Comparison of ENCODE assay signal across 10 cellular contexts in genomic region chr4:153651041-153651960, GRCh38. TPM values are rescaled to one million over a fixed set of nuclear protein-coding genes. Genes with fewer than 3 reads are reported as not detected.
DNase-seq lines count a peak whose midpoint lies in the region; ATAC-seq, FAIRE-seq and TF ChIP-seq lines count a peak whose summit lies in the region.
"Had no signal": no experiment of that assay in that cellular context is flagged by ENCODE, and none has a peak within 500 bp of the region (broad histone marks: within the 10 kb centered on the region; RNA-seq: fewer than 3 reads in every experiment).

No MANE protein-coding gene starts in this region.

- H3K27me3 Mint-ChIP-seq in T-helper 2 cell treated with Interferon-gamma antibody and Interleukin-4, amounts not matched to agents 5 μg/mL and 100 μg/mL, for 36 hours (ENCODE audit: low read depth) = peaks cover 10% of the 10 kb centered on the region
- H3K27me3 Mint-ChIP-seq in naive B cell = peaks cover 0 to 17% (median 6%) of the 10 kb centered on the region in 3 donors

- H3K36me3 ChIP-seq in GM12878 (ENCODE audit: control insufficient read depth in 2 of 2, insufficient read depth in 2 of 2, low read length in 1 of 2) = no peaks in the 10 kb centered on the region
- H3K36me3 ChIP-seq: tibial artery had no signal

- peaks cover 29% of the 10 kb centered on the region for H3K4me1 Mint-ChIP-seq in T-helper 2 cell treated with Interferon-gamma antibody and Interleukin-4, amounts not matched to agents 5 μg/mL and 100 μg/mL, for 36 hours (ENCODE audit: low read depth)
- peaks cover 10 to 23% (median 15%) of the 10 kb centered on the region in 3 donors for H3K4me1 Mint-ChIP-seq in naive B cell

- no peaks in the 10 kb centered on the region for H4K20me1 ChIP-seq in GM12878 (ENCODE audit: control insufficient read depth, insufficient read depth)

- TF ChIP-seq POLR2A in GM12878 (IDR thresholded peaks at IDR 0.05; ENCODE audit: low read depth, low read length) = no peak

- H3K9me3 Mint-ChIP-seq in T-helper 2 cell treated with Interferon-gamma antibody and Interleukin-4, amounts not matched to agents 5 μg/mL and 100 μg/mL, for 36 hours = no peaks in the 10 kb centered on the region
- H3K9me3 Mint-ChIP-seq in naive B cell = no peaks in the 10 kb centered on the region

- H3K79me2 ChIP-seq in GM12878 (ENCODE audit: control insufficient read depth, insufficient read depth, low read length) = no peaks in the 10 kb centered on the region

- no peaks in the 10 kb centered on the region for H3K36me3 Mint-ChIP-seq in T-helper 2 cell treated with Interferon-gamma antibody and Interleukin-4, amounts not matched to agents 5 μg/mL and 100 μg/mL, for 36 hours (ENCODE audit: low read depth)
- no peaks in the 10 kb centered on the region for H3K36me3 Mint-ChIP-seq in naive B cell

- no peaks in the 10 kb centered on the region; a peak in 1 of 4 replicates for H3K27me3 ChIP-seq in GM12878 (replicated peaks in 1 of 2; ENCODE audit: control insufficient read depth in 2 of 2, insufficient read depth in 2 of 2, low read length in 1 of 2)
- H3K27me3 ChIP-seq: tibial artery had no signal

- no peak for FAIRE-seq in GM12878 (lab: Jason Lieb, UNC)
- FAIRE-seq: colon had no signal

- no peak for TF ChIP-seq RAD21 in GM12878 (IDR thresholded peaks at IDR 0.05; ENCODE audit: insufficient read depth, low read depth, low read length)

- POLR2A ChIA-PET in GM12878 (lab: Charles Lee) = no interaction called here

- RAD21 ChIA-PET in GM12878 (lab: Charles Lee; ENCODE audit: unreplicated experiment) = interaction anchor here (1.0 to 2.2 kb wide), 2 partner anchors 309 to 524 kb away, joined by 4 to 6 read pairs; no protein-coding TSS in a partner anchor

- no peak overlapping the region for H2AFZ ChIP-seq in GM12878 (ENCODE audit: control insufficient read depth, low read depth, low read length)

- no peak overlapping the region for H3K9ac ChIP-seq in GM12878 (ENCODE audit: control insufficient read depth, insufficient read depth, low read length)

- H3K4me3 Mint-ChIP-seq in T-helper 2 cell treated with Interferon-gamma antibody and Interleukin-4, amounts not matched to agents 5 μg/mL and 100 μg/mL, for 36 hours = peak overlapping the region; percentile 65
- peak overlapping the region in 5 of 8 donors; percentile 12 to 68 (median 57) for H3K4me3 Mint-ChIP-seq in naive B cell

- H3K4me1 ChIP-seq in GM12878 (ENCODE audit: control insufficient read depth, insufficient read depth, low read length) = no peaks in the 10 kb centered on the region

- TF ChIP-seq CTCF in GM12878 (IDR thresholded peaks at IDR 0.05 in 2 of 3, conservative IDR thresholded peaks at IDR 0.05 in 1 of 3; ENCODE audit: control insufficient read depth in 2 of 3, extremely low read depth in 1 of 3, insufficient read depth in 1 of 3, low read depth in 3 of 3, low read length in 3 of 3) = no peak

- no TSS peak for BruUV-seq in GM12878 (replicated peaks; lab: Mats Ljungman, UMichigan)

- H3K27ac Mint-ChIP-seq in T-helper 2 cell treated with Interferon-gamma antibody and Interleukin-4, amounts not matched to agents 5 μg/mL and 100 μg/mL, for 36 hours = peak overlapping the region; percentile 76
- peak overlapping the region in 5 of 6 donors; percentile 2 to 89 (median 35) for H3K27ac Mint-ChIP-seq in naive B cell

- no peak for TF ChIP-seq EP300 in GM12878 (IDR thresholded peaks at IDR 0.05; ENCODE audit: borderline replicate concordance in 1 of 2, control insufficient read depth in 1 of 2, low read depth in 2 of 2, low read length in 2 of 2)

- CTCF ChIA-PET in GM12878 (lab: Yijun Ruan, JAX) = interaction anchor here (0.6 to 4.1 kb wide), 4 partner anchors 7 to 305 kb away, joined by 3 to 67 read pairs (median 14); partner anchors contain the start of gene MND1

- no peak overlapping the region for H3K4me3 ChIP-seq in GM12878
- H3K4me3 ChIP-seq: tibial artery had no signal

- H3K9me3 ChIP-seq in GM12878 (replicated peaks; ENCODE audit: control insufficient read depth, insufficient read depth, low read length) = no peaks in the 10 kb centered on the region
- H3K9me3 ChIP-seq: tibial artery had no signal

- peak; percentile 41 for ATAC-seq in GM18868 (IDR thresholded peaks at IDR 0.05; ENCODE audit: unreplicated experiment)
- peak; percentile 43; the same call in 2 of the 3 replicates for ATAC-seq in GM12878
- peak; percentile 91 to 98 for ATAC-seq in naive B cell (ENCODE audit: low read depth in 2 of 2)
- ATAC-seq in GM21786 (IDR thresholded peaks at IDR 0.05; ENCODE audit: unreplicated experiment) = no peak
- ATAC-seq in SK-N-SH treated with all-trans-retinoic acid at 6 μM for 48 hours = no peak

- WGBS in GM12878 (ENCODE audit: insufficient coverage, insufficient replicate concordance, low lambda C conversion rate, missing lambda C conversion rate) = 43% methylated on average over 10 of the region's 10 CpGs

- SMC1A ChIA-PET in GM12878 (lab: Charles Lee; ENCODE audit: uncharacterized antibody, unreplicated experiment) = interaction anchor here (0.9 to 2.4 kb wide), 6 partner anchors 83 to 333 kb away, joined by 3 to 20 read pairs (median 8); partner anchors contain the start of gene MND1

- no peak overlapping the region for H3K4me2 ChIP-seq in GM12878 (ENCODE audit: control insufficient read depth, insufficient read depth)

- H3K27ac ChIP-seq in GM12878 (ENCODE audit: control insufficient read depth, insufficient read depth) (no peak overlapping the region), temporal lobe (ENCODE audit: low read depth, low read length) (peak overlapping the region; percentile 73)

- in situ Hi-C loops in GM12878 (cut with MboI) = no loop called here

- peak; percentile 49 for DNase-seq in T-helper 2 cell treated with Interferon-gamma antibody and Interleukin-4, amounts not matched to agents 5 μg/mL and 100 μg/mL, for 36 hours (ENCODE audit: low spot score)
- DNase-seq in GM12878 (ENCODE audit: low read depth, low spot score) (no peak), naive B cell (peak; percentile 26), NCI-H526 treated with DMSO at 0.1 percent for 48 hours (lab: John Stamatoyannopoulos, UW) (no peak)

- intact Hi-C loops in GM12878 (cut with micrococcal nuclease; ENCODE audit: unreplicated experiment) = no loop called here

TF ChIP-seq in GM12878, 131 proteins besides CTCF, POLR2A, EP300 and RAD21:
- TF ChIP-seq NKRF (conservative IDR thresholded peaks at IDR 0.05) = no peak

TF ChIP-seq in SK-N-SH treated with all-trans-retinoic acid at 6 μM for 48 hours, 23 proteins besides CTCF, POLR2A, EP300 and RAD21:
- TF ChIP-seq PATZ1 (CRISPR knock-in tag; IDR thresholded peaks at IDR 0.05; ENCODE audit: borderline replicate concordance) = no peak
- no peak for TF ChIP-seq ZFP30 (CRISPR knock-in tag; IDR thresholded peaks at IDR 0.05)
- TF ChIP-seq ZNF565 (CRISPR knock-in tag; conservative IDR thresholded peaks at IDR 0.05; ENCODE audit: low read depth) = no peak
- no peak for TF ChIP-seq SNAI2 (CRISPR knock-in tag; IDR thresholded peaks at IDR 0.05)
- TF ChIP-seq ZNF70 (CRISPR knock-in tag; IDR thresholded peaks at IDR 0.05) = no peak

RNA-seq across cellular contexts. Expression of gene TLR2, which starts 32.8 kb away (rescaled TPM):
- 0.54 TPM in 1 of 2 replicates, not detected in the other for total RNA-seq in GM12878 (2013; cell fraction: nucleolus; rRNA removed)
- total RNA-seq in GM12878 (2014; rRNA removed) = under 0.01 TPM in 1 of 2 replicates, not detected in the other
- 0.09 TPM in 1 of 2 replicates, not detected in the other for total RNA-seq in GM12878 (2014; rRNA removed; fragmentation: Illumina TruSeq; extraction: Trizol)
- total RNA-seq in GM12878 (2021) = 0.08 TPM in 1 of 2 replicates, not detected in the other
- not detected for polyA plus RNA-seq in GM12878 (2011; ENCODE audit: low read depth)
- 0.05 and 0.13 TPM in 2 replicates for polyA plus RNA-seq in GM12878 (2011; rRNA removed)
- polyA plus RNA-seq in GM12878 (2011; cell fraction: cytosol; rRNA removed) = 0.03 TPM in 1 of 2 replicates, not detected in the other
- polyA plus RNA-seq in GM12878 (2011; cell fraction: nucleus; rRNA removed) = 0.20 and 0.33 TPM in 2 replicates
- polyA plus RNA-seq in GM12878 (2012) = 0.30 and 0.38 TPM in 2 replicates
- polyA plus RNA-seq in GM12878 (2014; fragmentation: Illumina TruSeq; extraction: Trizol) = 0.07 TPM in 1 of 2 replicates, not detected in the other
- polyA plus RNA-seq in GM12878 (2014; fragmentation: Nextera tagmentation; extraction: Ambion mirVana) = under 1 TPM; 0.04 to 0.19 TPM
- not detected in 2 replicates for polyA plus RNA-seq in GM12878 (2014; rRNA removed)
- not detected for polyA plus RNA-seq in GM12878 (2016; fragmentation: Nextera tagmentation; extraction: Ambion mirVana)
- 0.07 TPM in 1 of 2 replicates, not detected in the other for polyA minus RNA-seq in GM12878 (2011; rRNA and poly(A)+ RNA removed)
- polyA minus RNA-seq in GM12878 (2011; cell fraction: cytosol; rRNA and poly(A)+ RNA removed) = not detected in 2 replicates
- polyA minus RNA-seq in GM12878 (2011; cell fraction: nucleus; rRNA and poly(A)+ RNA removed) = 0.19 and 0.24 TPM in 2 replicates
- polyA plus RNA-seq in naive B cell (ENCODE audit: low read depth in 6 of 6) = 1 to 10 TPM; 1.5 to 3.1 (median 1.8) TPM
- total RNA-seq in temporal lobe = 1.2 TPM

Comparison
In these comparisons a context has a peak if more than half of its experiments do, and no peak if none do; other contexts are left out.
1. ATAC-seq: peak in GM18868 (single experiment), GM12878 (single experiment) and naive B cell (2 of 2); none in GM21786 (single experiment) and SK-N-SH treated with all-trans-retinoic acid at 6 μM for 48 hours (single experiment).
2. DNase-seq: peak in T-helper 2 cell treated with Interferon-gamma antibody and Interleukin-4, amounts not matched to agents 5 μg/mL and 100 μg/mL, for 36 hours (single experiment) and naive B cell (single experiment); none in GM12878 (single experiment) and NCI-H526 treated with DMSO at 0.1 percent for 48 hours (single experiment).